In genomic region chr10:6050801-6051445, GRCh38 we compare ENCODE assay signal across 8 cellular contexts. TPM values are rescaled to one million over a fixed set of nuclear protein-coding genes. Genes with fewer than 3 reads are reported as not detected.
DNase-seq lines count a peak whose midpoint lies in the region; ATAC-seq, FAIRE-seq and TF ChIP-seq lines count a peak whose summit lies in the region.

No MANE protein-coding gene starts in this region.

- H3K36me3 ChIP-seq in DOHH2 (ENCODE audit: control insufficient read depth, low read length) (no peaks in the 10 kb centered on the region), mesendoderm (ENCODE audit: control insufficient read depth, insufficient read depth, low read length) (no peaks in the 10 kb centered on the region)

- peak overlapping the region; percentile 55 for H3K4me3 ChIP-seq in DOHH2 (ENCODE audit: low read length)
- H3K4me3 ChIP-seq in mesendoderm (ENCODE audit: low read length): no peak overlapping the region

- H3K27ac Mint-ChIP-seq in glutamatergic neuron (ENCODE audit: unreplicated experiment): no peak overlapping the region

- H3K4me1 ChIP-seq in DOHH2 (ENCODE audit: control insufficient read depth, low read length) (peaks cover 55% of the 10 kb centered on the region), mesendoderm (ENCODE audit: control insufficient read depth, low read depth, low read length) (no peaks in the 10 kb centered on the region)

- no peak overlapping the region for H4K8ac ChIP-seq in mesendoderm (ENCODE audit: low read depth, low read length)

- H2BK5ac ChIP-seq in mesendoderm (ENCODE audit: low read length): no peak overlapping the region

- no peak overlapping the region for H4K5ac ChIP-seq in mesendoderm (ENCODE audit: low read length)

- H3K27me3 ChIP-seq in DOHH2 (ENCODE audit: control insufficient read depth, low read length) (peaks cover 23% of the 10 kb centered on the region), mesendoderm (ENCODE audit: insufficient read depth, low read length, poor library complexity) (no peaks in the 10 kb centered on the region)

- H3K27me3 Mint-ChIP-seq in glutamatergic neuron (ENCODE audit: unreplicated experiment): peaks cover 3% of the 10 kb centered on the region

- peak overlapping the region; percentile 66 for H3K4me2 ChIP-seq in DOHH2 (ENCODE audit: low read length)
- H3K4me2 ChIP-seq in mesendoderm (ENCODE audit: low read length): no peak overlapping the region

- no peak overlapping the region for H3K56ac ChIP-seq in mesendoderm (ENCODE audit: low read length)

- no peaks in the 10 kb centered on the region for H3K4me1 Mint-ChIP-seq in glutamatergic neuron (ENCODE audit: low read depth, unreplicated experiment)

- peak; percentile 60 for ATAC-seq in GM21423 (IDR thresholded peaks at IDR 0.05; ENCODE audit: unreplicated experiment)

- H3K9ac ChIP-seq in mesendoderm (ENCODE audit: low read length): no peak overlapping the region

- H3K4me3 Mint-ChIP-seq in glutamatergic neuron (ENCODE audit: unreplicated experiment): no peak overlapping the region

- H4K20me1 ChIP-seq in DOHH2 (ENCODE audit: control insufficient read depth, insufficient read depth, low read depth, low read length): no peaks in the 10 kb centered on the region

- no peak for FAIRE-seq in HTR-8/SVneo (lab: Jason Lieb, UNC)

- 0 out of 2 replicates have a peak, but pooled peaks cover 1% of the 10 kb centered on the region for H3F3A ChIP-seq in DOHH2 (ENCODE audit: control insufficient read depth, insufficient read depth)

- H2BK120ac ChIP-seq in mesendoderm (ENCODE audit: low read depth, low read length): no peak overlapping the region

- no peak overlapping the region for H3K4ac ChIP-seq in mesendoderm (ENCODE audit: low read depth, low read length)

- TF ChIP-seq CTCF in DOHH2 (IDR thresholded peaks at IDR 0.05; ENCODE audit: low read depth, low read length, poor library complexity, severe bottlenecking) (peak; percentile 33), glutamatergic neuron (IDR thresholded peaks at IDR 0.05; ENCODE audit: partially characterized antibody, unreplicated experiment) (no peak)

- no peaks in the 10 kb centered on the region for H3K36me3 Mint-ChIP-seq in glutamatergic neuron (ENCODE audit: unreplicated experiment)

- H3K9me2 ChIP-seq in DOHH2 (replicated peaks; ENCODE audit: control insufficient read depth, low read length): no peaks in the 10 kb centered on the region

- H2AK5ac ChIP-seq in mesendoderm (ENCODE audit: low read length): no peak overlapping the region

- no peak overlapping the region for H2BK15ac ChIP-seq in mesendoderm (replicated peaks; ENCODE audit: low read depth)

- H3K18ac ChIP-seq in mesendoderm (ENCODE audit: low read length): no peak overlapping the region

- no CpG with 5 or more reads among the region's 18 CpGs for WGBS in mesendoderm (ENCODE audit: extremely low coverage, insufficient coverage, low lambda C conversion rate)

- H3K79me2 ChIP-seq in DOHH2 (ENCODE audit: control insufficient read depth, low read length) (no peaks in the 10 kb centered on the region), mesendoderm (ENCODE audit: control insufficient read depth, insufficient read depth, low read length) (no peaks in the 10 kb centered on the region)

- peaks cover 2% of the 10 kb centered on the region for H3K9me3 Mint-ChIP-seq in glutamatergic neuron (ENCODE audit: unreplicated experiment)

- peak overlapping the region; percentile 28 for H3K27ac ChIP-seq in DOHH2 (ENCODE audit: low read depth, low read length)
- H3K27ac ChIP-seq in mesendoderm (ENCODE audit: low read depth, low read length): no peak overlapping the region

- DNase-seq in HTR-8/SVneo (ENCODE audit: insufficient read length, low spot score) (peak; percentile 21), cerebellum (ENCODE audit: low spot score) (peak; percentile 7), mesendoderm (peak; percentile 38), glutamatergic neuron (no peak)
- DNase-seq in activated CD4-positive, CD25-positive, alpha-beta regulatory T cell treated with anti-CD3 and anti-CD28 coated beads, Interleukin-2, amount 50 U/mL, for 72 hours: peak; percentile 85
- DNase-seq in stimulated activated CD8-positive, alpha-beta memory T cell treated with anti-CD3 and anti-CD28 coated beads, Interleukin-7, amount 100 ng/mL, for 48 hours (ENCODE audit: extremely low read depth in 1 of 2, low read depth in 1 of 2): peak; percentile 86 to 91

- H3K9me3 ChIP-seq in DOHH2 (ENCODE audit: control insufficient read depth, insufficient read depth, low read length): no peaks in the 10 kb centered on the region

- H3K79me1 ChIP-seq in mesendoderm (ENCODE audit: low read length): no peaks in the 10 kb centered on the region

- no peak overlapping the region for H3K23ac ChIP-seq in mesendoderm (ENCODE audit: low read length)

RNA-seq across cellular contexts. Expression of gene IL2RA, which starts 11.2 kb away (rescaled TPM):
- total RNA-seq in cerebellum: not detected
- polyA plus RNA-seq in mesendoderm (2013, experiment 1 of 2): not detected
- polyA plus RNA-seq in mesendoderm (2013, experiment 2 of 2): not detected
- total RNA-seq in glutamatergic neuron (ENCODE audit: unreplicated experiment): not detected

RNA-seq across cellular contexts. Expression of gene RBM17, which starts 37.9 kb away (rescaled TPM):
- total RNA-seq in cerebellum (48.1 TPM), glutamatergic neuron (ENCODE audit: unreplicated experiment) (171 TPM)
- 182 TPM for polyA plus RNA-seq in mesendoderm (2013, experiment 1 of 2)
- polyA plus RNA-seq in mesendoderm (2013, experiment 2 of 2): 182 TPM
